In genomic region chr13:112079696-112080095, GRCh38 we compare ENCODE assay signal across 1 cellular context.
TF ChIP-seq lines count a peak whose summit lies in the region.

No MANE protein-coding gene starts in this region.

TF ChIP-seq in HEK293, 187 proteins besides CTCF, POLR2A, EP300 and RAD21 (continued from another document and continues in another):
- TF ChIP-seq PRDM2 (tag by site-specific recombination; IDR thresholded peaks at IDR 0.05; ENCODE audit: borderline replicate concordance): no peak
- no peak for TF ChIP-seq ZFP69B (tag by site-specific recombination; IDR thresholded peaks at IDR 0.05)
- TF ChIP-seq ZBTB6 (tag by site-specific recombination; IDR thresholded peaks at IDR 0.05): no peak
- no peak for TF ChIP-seq ZNF624 (tag by site-specific recombination; IDR thresholded peaks at IDR 0.05)
- no peak for TF ChIP-seq ZNF830 (tag by site-specific recombination; IDR thresholded peaks at IDR 0.05; ENCODE audit: low read depth)
- TF ChIP-seq ZNF433 (tag by site-specific recombination; IDR thresholded peaks at IDR 0.05; ENCODE audit: low read depth): no peak
- TF ChIP-seq ZNF623 (tag by site-specific recombination; IDR thresholded peaks at IDR 0.05): no peak
- no peak for TF ChIP-seq ZNF280D (tag by site-specific recombination; IDR thresholded peaks at IDR 0.05)
- no peak for TF ChIP-seq REST (tag by site-specific recombination; IDR thresholded peaks at IDR 0.05)
- TF ChIP-seq ZBTB21 (tag by site-specific recombination; IDR thresholded peaks at IDR 0.05): peak; percentile 83
- TF ChIP-seq ZNF701 (tag by site-specific recombination; IDR thresholded peaks at IDR 0.05): no peak
- TF ChIP-seq ZNF169 (tag by site-specific recombination; IDR thresholded peaks at IDR 0.05): no peak
- TF ChIP-seq ELK4 (IDR thresholded peaks at IDR 0.05; ENCODE audit: borderline replicate concordance, low read depth, low read length): no peak
- no peak for TF ChIP-seq ZNF114 (tag by site-specific recombination; IDR thresholded peaks at IDR 0.05)
- TF ChIP-seq YY1 (tag by site-specific recombination; IDR thresholded peaks at IDR 0.05): no peak
- no peak for TF ChIP-seq ZNF692 (tag by site-specific recombination; IDR thresholded peaks at IDR 0.05)
- TF ChIP-seq GLIS2 (tag by site-specific recombination; IDR thresholded peaks at IDR 0.05): peak; percentile 56
- TF ChIP-seq KLF17 (tag by site-specific recombination; IDR thresholded peaks at IDR 0.05): peak; percentile 56; the same call in 1 of the 2 replicates
- peak; percentile 24; the same call in 1 of the 2 replicates for TF ChIP-seq ZBTB44 (tag by site-specific recombination; IDR thresholded peaks at IDR 0.05)
- TF ChIP-seq ZNF792 (tag by site-specific recombination; IDR thresholded peaks at IDR 0.05): no peak
- no peak for TF ChIP-seq ZNF571 (tag by site-specific recombination; IDR thresholded peaks at IDR 0.05)
- no peak for TF ChIP-seq GFI1B (tag by site-specific recombination; IDR thresholded peaks at IDR 0.05)
- 0 out of 2 replicates have a peak, but pooled peaks have one; percentile 16 for TF ChIP-seq KLF9 (tag by site-specific recombination; IDR thresholded peaks at IDR 0.05; ENCODE audit: low read depth)
- TF ChIP-seq PRDM10 (tag by site-specific recombination; IDR thresholded peaks at IDR 0.05): no peak
- peak; percentile 65; the same call in 1 of the 2 replicates for TF ChIP-seq GLIS1 (tag by site-specific recombination; IDR thresholded peaks at IDR 0.05)
- TF ChIP-seq ZNF600 (tag by site-specific recombination; IDR thresholded peaks at IDR 0.05): peak; percentile 95
- peak; percentile 88 for TF ChIP-seq ZNF629 (tag by site-specific recombination; IDR thresholded peaks at IDR 0.05)
